8 cellular contexts compared by ENCODE assay signal in the genomic region with DNA sequence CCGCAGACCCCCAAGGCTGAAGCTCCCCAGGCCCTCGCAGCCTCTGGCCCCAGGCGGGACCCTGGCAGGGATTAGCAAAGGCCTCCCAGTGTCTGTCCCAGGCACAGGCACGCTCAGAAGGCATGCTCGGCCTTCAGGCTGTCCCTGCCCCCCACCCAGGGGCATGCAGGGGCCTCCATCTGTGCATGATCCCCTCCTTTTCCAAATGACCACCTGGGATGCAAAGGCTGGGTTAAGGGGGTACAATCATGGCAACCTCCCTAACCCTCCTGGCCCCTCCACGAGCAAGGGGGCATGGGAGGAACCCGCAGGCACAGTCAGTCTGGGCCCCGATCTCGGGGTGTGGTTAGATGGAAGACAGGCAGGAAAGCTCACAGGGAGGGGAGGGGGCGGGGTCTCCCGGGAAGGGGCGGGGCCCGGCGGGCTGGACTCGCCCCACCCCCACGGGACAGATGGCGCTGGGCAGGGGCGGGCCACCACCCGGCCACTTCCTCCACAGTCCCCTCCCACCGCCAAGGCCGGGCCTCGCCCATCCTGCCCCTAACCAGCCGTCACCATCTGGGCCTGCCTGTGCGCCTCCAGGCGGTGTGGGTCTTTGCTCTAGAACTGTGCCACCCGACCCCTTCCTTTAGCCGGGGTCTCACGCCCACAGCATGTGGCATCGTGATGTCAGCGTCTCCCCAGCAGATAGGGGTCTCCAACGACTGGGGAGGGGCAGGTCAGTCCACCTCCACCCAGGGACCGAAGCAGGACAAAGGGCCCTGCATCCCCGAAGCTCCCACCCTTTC.
DNase-seq lines count a peak whose midpoint lies in the region; ATAC-seq lines count a peak whose summit lies in the region.

No MANE protein-coding gene starts in this region.

- H3K9me3 Mint-ChIP-seq in effector memory CD8-positive, alpha-beta T cell: no peaks in the 10 kb centered on the region

- H3K27me3 Mint-ChIP-seq in effector memory CD8-positive, alpha-beta T cell: no peaks in the 10 kb centered on the region

- ATAC-seq in HG02642 (IDR thresholded peaks at IDR 0.05; ENCODE audit: poor library complexity, unreplicated experiment): peak; percentile 52
- peak; percentile 76 for ATAC-seq in effector memory CD8-positive, alpha-beta T cell (replicated peaks)

- DNase-seq in GM04504 (ENCODE audit: low read depth) (peak; percentile 84), NCI-H82 treated with DMSO at 0.1 percent for 48 hours (lab: John Stamatoyannopoulos, UW; ENCODE audit: unreplicated experiment) (peak; percentile 77), midbrain (lab: John Stamatoyannopoulos, UW) (peak; percentile 43), NCI-H345 treated with DMSO at 0.1 percent for 48 hours (lab: John Stamatoyannopoulos, UW; ENCODE audit: unreplicated experiment) (no peak)
- peak; percentile 87 for DNase-seq in activated CD8-positive, alpha-beta memory T cell treated with anti-CD3 and anti-CD28 coated beads for 24 hours
- peak; percentile 67 to 77 (median 75) for DNase-seq in effector memory CD8-positive, alpha-beta T cell
- peak; percentile 90 for DNase-seq in stimulated activated CD8-positive, alpha-beta memory T cell treated with anti-CD3 and anti-CD28 coated beads, Interleukin-4, amount 100 ng/mL, for 48 hours

- H3K27ac Mint-ChIP-seq in effector memory CD8-positive, alpha-beta T cell: peak overlapping the region; percentile 87 to 92

- peak overlapping the region; percentile 83 to 84 for H3K4me3 Mint-ChIP-seq in effector memory CD8-positive, alpha-beta T cell

- H3K36me3 Mint-ChIP-seq in effector memory CD8-positive, alpha-beta T cell (ENCODE audit: insufficient read depth): peaks cover 67% of the 10 kb centered on the region

- peaks cover 24 to 37% of the 10 kb centered on the region in 2 donors for H3K4me1 Mint-ChIP-seq in effector memory CD8-positive, alpha-beta T cell (ENCODE audit: low read depth in 2 of 2)
